Comparison of ENCODE assay signal across 7 cellular contexts in the genomic region with DNA sequence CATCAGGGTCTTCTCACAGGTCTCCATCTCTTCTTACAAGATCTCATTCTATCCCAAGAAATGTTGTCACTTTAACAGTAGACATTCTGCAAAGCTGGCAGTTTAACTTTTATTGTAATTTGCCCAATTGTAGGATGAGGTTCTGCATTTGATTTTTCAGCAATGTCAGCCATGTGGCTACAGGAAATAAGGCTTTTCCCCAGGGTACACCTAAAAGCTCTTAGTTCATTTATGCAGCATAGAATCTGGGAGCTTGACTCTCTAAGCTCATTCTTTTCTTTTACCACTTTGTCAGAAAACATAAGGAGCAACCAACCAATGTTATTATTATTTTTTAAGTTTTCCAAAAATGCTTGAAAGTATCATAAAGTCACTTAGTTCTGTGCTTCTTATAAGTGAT.
"Had no signal": no experiment of that assay in that cellular context is flagged by ENCODE, and none has a peak within 500 bp of the region (broad histone marks: within the 10 kb centered on the region; RNA-seq: fewer than 3 reads in every experiment).

No MANE protein-coding gene starts in this region.

- H3K27ac Mint-ChIP-seq: IgD-negative memory B cell had no signal

- DNase-seq: IMR-90, KBM-7, KG1 had no signal

- H3K27ac ChIP-seq: HL-60 had no signal

- H3K4me3 ChIP-seq: K562 had no signal

- H3K4me3 Mint-ChIP-seq: IgD-negative memory B cell had no signal

- ATAC-seq: HepG2, K562 had no signal

- H3K4me1 Mint-ChIP-seq: IgD-negative memory B cell had no signal

- H3K27me3 Mint-ChIP-seq: IgD-negative memory B cell had no signal
